8 cellular contexts compared by ENCODE assay signal in the genomic region with DNA sequence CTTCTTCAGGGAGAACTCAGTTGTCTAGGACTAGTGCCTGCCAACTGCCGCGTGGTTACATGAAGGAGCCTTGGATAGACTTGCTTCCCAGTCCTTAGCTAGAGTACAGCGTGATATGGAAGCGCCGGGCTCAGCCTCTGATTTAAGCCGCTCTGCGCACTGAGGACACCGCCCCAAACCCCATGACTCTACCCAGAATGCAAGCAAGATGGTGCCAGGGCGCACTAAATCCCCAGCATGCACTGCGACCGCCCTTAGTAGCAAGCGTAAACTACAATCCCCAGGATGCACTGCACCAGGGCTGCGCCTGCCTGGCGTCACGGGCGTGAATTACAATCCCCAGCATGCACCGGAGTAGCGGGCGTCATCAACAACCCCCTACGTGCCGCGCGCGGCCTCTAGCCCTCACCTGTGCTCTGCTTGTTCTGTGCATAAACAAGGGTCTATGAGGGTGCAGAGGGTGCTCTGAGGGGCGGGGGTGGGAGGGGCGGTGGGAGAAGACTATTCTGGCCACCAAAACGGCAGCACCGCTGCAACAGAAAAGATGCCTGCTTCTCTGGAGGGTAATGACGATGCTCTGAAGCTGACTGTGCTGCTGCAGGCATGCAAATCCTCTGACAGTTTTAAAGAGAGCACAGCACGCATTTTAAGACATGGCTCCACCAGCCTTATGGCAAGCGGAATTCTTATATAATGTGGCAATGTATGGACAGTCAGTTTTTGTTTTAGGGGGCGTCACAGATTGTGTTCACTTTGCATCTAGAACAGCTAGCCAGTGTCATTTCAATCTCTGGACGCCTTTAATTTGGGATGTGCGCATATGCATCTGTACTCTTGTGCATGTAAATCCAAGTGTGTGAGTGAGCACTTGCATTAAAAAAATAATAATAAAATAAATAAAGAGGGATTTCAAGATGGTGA.
DNase-seq lines count a peak whose midpoint lies in the region; ATAC-seq and TF ChIP-seq lines count a peak whose summit lies in the region.

No MANE protein-coding gene starts in this region.

- peak overlapping the region; percentile 30 to 48 for H3K4me3 ChIP-seq in Panc1 (ENCODE audit: low read depth in 2 of 2, low read length in 2 of 2)
- no peak overlapping the region for H3K4me3 ChIP-seq in fibroblast of the aortic adventitia (ENCODE audit: low read depth, low read length)

- in situ Hi-C loops in Panc1 (cut with HindIII; ENCODE audit: low pct_unique_long_range_greater_than_20kb, low sequenced_read_pairs): no loop called here

- peaks cover 9% of the 10 kb centered on the region for H3K36me3 Mint-ChIP-seq in activated T-helper 2 cell treated with anti-CD3 and anti-CD28 coated beads, Interferon-gamma antibody, Interleukin-2, Interleukin-4, amounts not matched to agents 10 μg/mL and 5 μg/mL and 100 μg/mL, durations not matched to agents 14 hours and 24 hours and 36 hours (ENCODE audit: low read depth)
- no peaks in the 10 kb centered on the region for H3K36me3 Mint-ChIP-seq in nephron (ENCODE audit: low read depth)

- no peaks in the 10 kb centered on the region for H3K27me3 ChIP-seq in Panc1 (ENCODE audit: control insufficient read depth, insufficient read depth, low read length)

- peaks cover 14% of the 10 kb centered on the region for H3K27me3 Mint-ChIP-seq in activated T-helper 2 cell treated with anti-CD3 and anti-CD28 coated beads, Interferon-gamma antibody, Interleukin-2, Interleukin-4, amounts not matched to agents 10 μg/mL and 5 μg/mL and 100 μg/mL, durations not matched to agents 14 hours and 24 hours and 36 hours (ENCODE audit: low read depth)
- no peaks in the 10 kb centered on the region for H3K27me3 Mint-ChIP-seq in nephron (ENCODE audit: low read depth)

- H3K4me1 ChIP-seq in Panc1 (ENCODE audit: control insufficient read depth, insufficient read depth, low read length): no peaks in the 10 kb centered on the region; the same call in 1 of the 2 replicates

- POLR2A ChIA-PET in Panc1 (lab: Charles Lee): no interaction called here

- intact Hi-C loops in Panc1 (cut with micrococcal nuclease; ENCODE audit: unreplicated experiment): no loop called here
- intact Hi-C loops in activated T-helper 2 cell treated with anti-CD3 and anti-CD28 coated beads, Interferon-gamma antibody, Interleukin-2, Interleukin-4, amounts not matched to agents 10 μg/mL and 5 μg/mL and 100 μg/mL, durations not matched to agents 14 hours and 24 hours and 36 hours (cut with micrococcal nuclease): loop anchor here (1.0 to 2.0 kb wide), 3 partner anchors 33 to 765 kb away; partner anchors contain the start of gene TRAPPC12

- no TSS peak for BruUV-seq in Panc1 (replicated peaks; lab: Mats Ljungman, UMichigan)

- peaks cover 7% of the 10 kb centered on the region for H3K4me1 Mint-ChIP-seq in activated T-helper 2 cell treated with anti-CD3 and anti-CD28 coated beads, Interferon-gamma antibody, Interleukin-2, Interleukin-4, amounts not matched to agents 10 μg/mL and 5 μg/mL and 100 μg/mL, durations not matched to agents 14 hours and 24 hours and 36 hours (ENCODE audit: low read depth)
- peaks cover 14% of the 10 kb centered on the region for H3K4me1 Mint-ChIP-seq in nephron

- CTCF ChIA-PET in Panc1 (lab: Charles Lee): interaction anchor here (0.6 kb wide), 1 partner anchor 176 kb away, joined by 3 read pairs; no protein-coding TSS in a partner anchor

- H3K27ac ChIP-seq in C4-2B: peak overlapping the region; percentile 61
- no peak overlapping the region for H3K27ac ChIP-seq in Panc1 (ENCODE audit: low read length)

- TF ChIP-seq CTCF in C4-2B (conservative IDR thresholded peaks at IDR 0.05) (no peak), Panc1 (IDR thresholded peaks at IDR 0.05) (no peak), fibroblast of the aortic adventitia (IDR thresholded peaks at IDR 0.05; ENCODE audit: insufficient read depth, low read length) (no peak), nephron (IDR thresholded peaks at IDR 0.05; ENCODE audit: unreplicated experiment in 3 of 3) (no peak)

- H3K9me3 Mint-ChIP-seq in activated T-helper 2 cell treated with anti-CD3 and anti-CD28 coated beads, Interferon-gamma antibody, Interleukin-2, Interleukin-4, amounts not matched to agents 10 μg/mL and 5 μg/mL and 100 μg/mL, durations not matched to agents 14 hours and 24 hours and 36 hours: peaks cover 15% of the 10 kb centered on the region
- peaks cover 3% of the 10 kb centered on the region for H3K9me3 Mint-ChIP-seq in nephron

- DNase-seq in Panc1 (ENCODE audit: low read depth, low spot score) (peak; percentile 7), fibroblast of the aortic adventitia (ENCODE audit: low read depth) (peak; percentile 32)
- DNase-seq in activated T-helper 2 cell treated with anti-CD3 and anti-CD28 coated beads, Interferon-gamma antibody, Interleukin-2, Interleukin-4, amounts not matched to agents 10 μg/mL and 5 μg/mL and 100 μg/mL, durations not matched to agents 14 hours and 24 hours and 36 hours (ENCODE audit: low spot score): peak; percentile 87
- peak; percentile 84 to 92 (median 90) for DNase-seq in stimulated activated naive CD4-positive, alpha-beta T cell (lab: John Stamatoyannopoulos, UW)

- no peaks in the 10 kb centered on the region for H3K36me3 ChIP-seq in Panc1 (ENCODE audit: control insufficient read depth, insufficient read depth, low read length)

- H3K27ac Mint-ChIP-seq in activated T-helper 2 cell treated with anti-CD3 and anti-CD28 coated beads, Interferon-gamma antibody, Interleukin-2, Interleukin-4, amounts not matched to agents 10 μg/mL and 5 μg/mL and 100 μg/mL, durations not matched to agents 14 hours and 24 hours and 36 hours: peak overlapping the region; percentile 73
- H3K27ac Mint-ChIP-seq in nephron: peak overlapping the region; percentile 93 to 99 (median 99)

- peaks cover 3% of the 10 kb centered on the region; the same call in 1 of the 2 replicates for H3K9me3 ChIP-seq in Panc1 (ENCODE audit: control insufficient read depth, insufficient read depth, low read depth, low read length)

- ATAC-seq in GM19397 (IDR thresholded peaks at IDR 0.05; ENCODE audit: unreplicated experiment) (peak; percentile 100), HG03558 (IDR thresholded peaks at IDR 0.05; ENCODE audit: extremely low read depth, unreplicated experiment) (peak; percentile 99), Panc1 (peak; percentile 99)

- peak overlapping the region; percentile 75 for H3K4me3 Mint-ChIP-seq in activated T-helper 2 cell treated with anti-CD3 and anti-CD28 coated beads, Interferon-gamma antibody, Interleukin-2, Interleukin-4, amounts not matched to agents 10 μg/mL and 5 μg/mL and 100 μg/mL, durations not matched to agents 14 hours and 24 hours and 36 hours (ENCODE audit: low read depth)
- H3K4me3 Mint-ChIP-seq in nephron: peak overlapping the region; percentile 87 to 90 (median 90)

Comparison
In these comparisons a context has a peak if more than half of its experiments do, and no peak if none do; other contexts are left out.
1. DNase-seq: peak in every context shown above with its lines; median percentile 90 in stimulated activated naive CD4-positive, alpha-beta T cell; 87 in activated T-helper 2 cell treated with anti-CD3 and anti-CD28 coated beads, Interferon-gamma antibody, Interleukin-2, Interleukin-4, amounts not matched to agents 10 μg/mL and 5 μg/mL and 100 μg/mL, durations not matched to agents 14 hours and 24 hours and 36 hours; 32 in fibroblast of the aortic adventitia; 7 in Panc1.